In the genomic region with DNA sequence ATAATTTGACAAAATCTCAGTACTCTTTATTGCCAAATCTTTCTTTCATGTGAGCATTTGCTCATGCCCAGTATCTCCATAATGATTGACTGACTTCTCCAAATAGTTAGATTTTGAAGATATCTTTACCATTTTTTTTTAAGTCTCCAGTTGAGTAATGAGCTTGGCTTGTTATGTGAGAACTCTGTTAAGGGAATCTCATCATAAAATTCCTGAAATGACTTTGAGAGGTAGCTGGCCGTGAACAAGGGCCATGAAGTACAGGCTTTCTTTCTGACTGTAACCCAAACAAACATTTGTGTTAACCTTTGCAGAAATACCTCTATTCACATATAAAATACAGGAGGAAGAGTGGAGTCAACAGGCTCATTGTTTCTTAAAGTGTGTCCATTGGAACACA, we compare ENCODE assay signal across 16 cellular contexts.
DNase-seq lines count a peak whose midpoint lies in the region; ATAC-seq, FAIRE-seq and TF ChIP-seq lines count a peak whose summit lies in the region.
"Had no signal": no experiment of that assay in that cellular context is flagged by ENCODE, and none has a peak within 500 bp of the region (broad histone marks: within the 10 kb centered on the region; RNA-seq: fewer than 3 reads in every experiment).

No MANE protein-coding gene starts in this region.

- H3K27ac ChIP-seq in breast epithelium (no peak overlapping the region), GM23338 (ENCODE audit: low read depth) (no peak overlapping the region)
- H3K27ac ChIP-seq: 22Rv1, hepatocyte, parathyroid adenoma, transverse colon had no signal

- H3K27me3 ChIP-seq in breast epithelium (no peaks in the 10 kb centered on the region), GM23338 (ENCODE audit: insufficient read depth) (no peaks in the 10 kb centered on the region)
- H3K27me3 ChIP-seq: hepatocyte, transverse colon had no signal

- H3K4me1 Mint-ChIP-seq in MCF 10A (ENCODE audit: insufficient read depth, unreplicated experiment): peaks cover 8% of the 10 kb centered on the region
- peaks cover 8% of the 10 kb centered on the region for H3K4me1 Mint-ChIP-seq in GM23338
- H3K4me1 Mint-ChIP-seq in activated T-helper 1 cell treated with anti-CD3 and anti-CD28 coated beads, Interleukin-12 subunit alpha, Interleukin-12 subunit beta, Interleukin-2, Interleukin-4 antibody, amounts not matched to agents 30 ng/mL and 10 ng/mL and 1 ng/mL, durations not matched to agents 14 hours and 24 hours and 36 hours (ENCODE audit: low read depth): no peaks in the 10 kb centered on the region

- DNase-seq in MCF 10A (ENCODE audit: unreplicated experiment): peak; percentile 19
- no peak for DNase-seq in breast epithelium (ENCODE audit: low spot score in 2 of 2)
- peak; percentile 89 for DNase-seq in astrocyte of the hippocampus (ENCODE audit: low read depth, low spot score)
- DNase-seq in iris pigment epithelial cell (ENCODE audit: low read depth): peak; percentile 97
- DNase-seq in urothelium cell line (ENCODE audit: low spot score): peak; percentile 9
- no peak for DNase-seq in GM23338 (ENCODE audit: low spot score)
- DNase-seq in NCI-H2029 (lab: John Stamatoyannopoulos, UW): no peak
- no peak for DNase-seq in activated T-helper 1 cell treated with anti-CD3 and anti-CD28 coated beads, Interleukin-12 subunit alpha, Interleukin-12 subunit beta, Interleukin-2, Interleukin-4 antibody, amounts not matched to agents 30 ng/mL and 10 ng/mL and 1 ng/mL, durations not matched to agents 14 hours and 24 hours and 36 hours (ENCODE audit: low spot score)
- DNase-seq: activated T-cell treated with anti-CD3 and anti-CD28 coated beads for 4 hours, DMS53, GOT3, MV-4-11, transverse colon had no signal

- FAIRE-seq in urothelium cell line (lab: Jason Lieb, UNC): no peak

- H3K4me1 ChIP-seq in breast epithelium: no peaks in the 10 kb centered on the region
- no peaks in the 10 kb centered on the region for H3K4me1 ChIP-seq in GM23338 (ENCODE audit: insufficient read depth)
- H3K4me1 ChIP-seq: parathyroid adenoma had no signal

- TF ChIP-seq CTCF in MCF 10A (IDR thresholded peaks at IDR 0.05; ENCODE audit: unreplicated experiment) (no peak), breast epithelium (IDR thresholded peaks at IDR 0.05) (no peak), GM23338 (conservative IDR thresholded peaks at IDR 0.05; ENCODE audit: low read depth in 2 of 2) (no peak)

- TF ChIP-seq POLR2A in breast epithelium (IDR thresholded peaks at IDR 0.05): no peak

- POLR2A ChIA-PET in MCF 10A (lab: Yijun Ruan, JAX): interaction anchor here (0.6 kb wide), 1 partner anchor 114 kb away, joined by 3 read pairs; no protein-coding TSS in a partner anchor

- H3K4me2 ChIP-seq in GM23338: no peak overlapping the region
- H3K4me2 ChIP-seq: hepatocyte had no signal

- H3K9me3 Mint-ChIP-seq in MCF 10A (ENCODE audit: unreplicated experiment) (no peaks in the 10 kb centered on the region), GM23338 (no peaks in the 10 kb centered on the region)
- no peaks in the 10 kb centered on the region for H3K9me3 Mint-ChIP-seq in activated T-helper 1 cell treated with anti-CD3 and anti-CD28 coated beads, Interleukin-12 subunit alpha, Interleukin-12 subunit beta, Interleukin-2, Interleukin-4 antibody, amounts not matched to agents 30 ng/mL and 10 ng/mL and 1 ng/mL, durations not matched to agents 14 hours and 24 hours and 36 hours

- H4K20me1 ChIP-seq in GM23338 (replicated peaks; ENCODE audit: insufficient read depth): no peaks in the 10 kb centered on the region

- H3K9me2 ChIP-seq in GM23338 (ENCODE audit: insufficient read depth): no peaks in the 10 kb centered on the region; the same call in 1 of the 2 replicates

- H3F3A ChIP-seq in GM23338 (replicated peaks; ENCODE audit: low read depth): no peaks in the 10 kb centered on the region

- H3K36me3 ChIP-seq in breast epithelium: no peaks in the 10 kb centered on the region
- no peaks in the 10 kb centered on the region for H3K36me3 ChIP-seq in GM23338 (ENCODE audit: insufficient read depth)
- H3K36me3 ChIP-seq: transverse colon had no signal

- intact Hi-C loops in MCF 10A (cut with micrococcal nuclease) (no loop called here), breast epithelium (cut with DNase I; ENCODE audit: low total_unique reads) (no loop called here)
- intact Hi-C loops in activated T-helper 1 cell treated with anti-CD3 and anti-CD28 coated beads, Interleukin-12 subunit alpha, Interleukin-12 subunit beta, Interleukin-2, Interleukin-4 antibody, amounts not matched to agents 30 ng/mL and 10 ng/mL and 1 ng/mL, durations not matched to agents 14 hours and 24 hours and 36 hours (cut with micrococcal nuclease): no loop called here

- BruUV-seq in MCF 10A (replicated peaks; lab: Mats Ljungman, UMichigan): no TSS peak

- H3K79me2 ChIP-seq in GM23338 (replicated peaks; ENCODE audit: insufficient read depth): no peaks in the 10 kb centered on the region
- H3K79me2 ChIP-seq: hepatocyte, parathyroid adenoma had no signal

- no peak overlapping the region for H3K27ac Mint-ChIP-seq in MCF 10A (ENCODE audit: low read depth, unreplicated experiment)
- H3K27ac Mint-ChIP-seq in GM23338: no peak overlapping the region
- H3K27ac Mint-ChIP-seq in activated T-helper 1 cell treated with anti-CD3 and anti-CD28 coated beads, Interleukin-12 subunit alpha, Interleukin-12 subunit beta, Interleukin-2, Interleukin-4 antibody, amounts not matched to agents 30 ng/mL and 10 ng/mL and 1 ng/mL, durations not matched to agents 14 hours and 24 hours and 36 hours: no peak overlapping the region

- H3K4me3 ChIP-seq in breast epithelium (no peak overlapping the region), GM23338 (no peak overlapping the region)
- H3K4me3 ChIP-seq: hepatocyte, transverse colon had no signal

- no peak overlapping the region for H2AFZ ChIP-seq in GM23338
- H2AFZ ChIP-seq: hepatocyte, parathyroid adenoma had no signal

- no peak overlapping the region for H3K4me3 Mint-ChIP-seq in MCF 10A (ENCODE audit: unreplicated experiment)
- no peak overlapping the region for H3K4me3 Mint-ChIP-seq in GM23338
- no peak overlapping the region for H3K4me3 Mint-ChIP-seq in activated T-helper 1 cell treated with anti-CD3 and anti-CD28 coated beads, Interleukin-12 subunit alpha, Interleukin-12 subunit beta, Interleukin-2, Interleukin-4 antibody, amounts not matched to agents 30 ng/mL and 10 ng/mL and 1 ng/mL, durations not matched to agents 14 hours and 24 hours and 36 hours

- no peaks in the 10 kb centered on the region for H3K9me3 ChIP-seq in breast epithelium
- H3K9me3 ChIP-seq: transverse colon had no signal

- H3K27me3 Mint-ChIP-seq in MCF 10A (ENCODE audit: insufficient read depth, unreplicated experiment) (no peaks in the 10 kb centered on the region), GM23338 (ENCODE audit: insufficient read depth, low read depth, poor library complexity) (peaks cover 3% of the 10 kb centered on the region)
- H3K27me3 Mint-ChIP-seq in activated T-helper 1 cell treated with anti-CD3 and anti-CD28 coated beads, Interleukin-12 subunit alpha, Interleukin-12 subunit beta, Interleukin-2, Interleukin-4 antibody, amounts not matched to agents 30 ng/mL and 10 ng/mL and 1 ng/mL, durations not matched to agents 14 hours and 24 hours and 36 hours (ENCODE audit: insufficient read depth): no peaks in the 10 kb centered on the region

- no peak for ATAC-seq in GM23338

- CTCF ChIA-PET in MCF 10A (lab: Yijun Ruan, JAX): no interaction called here

- no peaks in the 10 kb centered on the region for H3K36me3 Mint-ChIP-seq in MCF 10A (ENCODE audit: insufficient read depth, unreplicated experiment)
- H3K36me3 Mint-ChIP-seq in GM23338 (ENCODE audit: low read depth): no peaks in the 10 kb centered on the region
- no peaks in the 10 kb centered on the region for H3K36me3 Mint-ChIP-seq in activated T-helper 1 cell treated with anti-CD3 and anti-CD28 coated beads, Interleukin-12 subunit alpha, Interleukin-12 subunit beta, Interleukin-2, Interleukin-4 antibody, amounts not matched to agents 30 ng/mL and 10 ng/mL and 1 ng/mL, durations not matched to agents 14 hours and 24 hours and 36 hours (ENCODE audit: low read depth)

TF ChIP-seq in GM23338, 12 proteins besides CTCF, POLR2A, EP300 and RAD21 (continues in another document):
- no peak for TF ChIP-seq POLR2AphosphoS5 (IDR thresholded peaks at IDR 0.05; ENCODE audit: low read depth)
- no peak for TF ChIP-seq EZH2 (IDR thresholded peaks at IDR 0.05; ENCODE audit: low read depth, unreplicated experiment)
- no peak for TF ChIP-seq EZH2phosphoT487 (IDR thresholded peaks at IDR 0.05; ENCODE audit: unreplicated experiment)
- TF ChIP-seq JUNB (IDR thresholded peaks at IDR 0.05; ENCODE audit: unreplicated experiment): no peak
- TF ChIP-seq ZNF114 (CRISPR knock-in tag; IDR thresholded peaks at IDR 0.05): no peak
- no peak for TF ChIP-seq STAT1 (IDR thresholded peaks at IDR 0.05; ENCODE audit: unreplicated experiment)
- no peak for TF ChIP-seq NANOG (IDR thresholded peaks at IDR 0.05; ENCODE audit: borderline replicate concordance)

Comparison
In these comparisons a context has a peak if more than half of its experiments do, and no peak if none do; other contexts are left out.
1. DNase-seq: peak in MCF 10A (single experiment), astrocyte of the hippocampus (single experiment), iris pigment epithelial cell (single experiment) and urothelium cell line (single experiment); none in breast epithelium (0 of 2), GM23338 (single experiment), NCI-H2029 (single experiment) and activated T-helper 1 cell treated with anti-CD3 and anti-CD28 coated beads, Interleukin-12 subunit alpha, Interleukin-12 subunit beta, Interleukin-2, Interleukin-4 antibody, amounts not matched to agents 30 ng/mL and 10 ng/mL and 1 ng/mL, durations not matched to agents 14 hours and 24 hours and 36 hours (single experiment).